In genomic region chr14:67547224-67547780, GRCh38 we compare ENCODE assay signal across 17 cellular contexts. TPM values are rescaled to one million over a fixed set of nuclear protein-coding genes. Genes with fewer than 3 reads are reported as not detected.
"Had no signal": no experiment of that assay in that cellular context is flagged by ENCODE, and none has a peak within 500 bp of the region (broad histone marks: within the 10 kb centered on the region; RNA-seq: fewer than 3 reads in every experiment).

No MANE protein-coding gene starts in this region.

- H3K4me1 ChIP-seq: heart right ventricle, pancreas, stomach, vagina had no signal

- H3K36me3 ChIP-seq: neural progenitor cell, pancreas, vagina had no signal

- H3K27ac Mint-ChIP-seq: activated CD4-positive, alpha-beta memory T cell treated with anti-CD3 and anti-CD28 coated beads for 36 hours; activated naive CD8-positive, alpha-beta T cell treated with anti-CD3 and anti-CD28 coated beads for 36 hours; mesothelial cell of epicardium; neural progenitor cell; T-helper 1 cell treated with Interleukin-12 subunit alpha and Interleukin-12 subunit beta and Interleukin-4 antibody, amounts not matched to agents 30 μg/mL and 1 μg/mL, for 36 hours had no signal

- H3K4me3 Mint-ChIP-seq: activated CD4-positive, alpha-beta memory T cell treated with anti-CD3 and anti-CD28 coated beads for 36 hours; activated naive CD8-positive, alpha-beta T cell treated with anti-CD3 and anti-CD28 coated beads for 36 hours; mesothelial cell of epicardium; neural progenitor cell; T-helper 1 cell treated with Interleukin-12 subunit alpha and Interleukin-12 subunit beta and Interleukin-4 antibody, amounts not matched to agents 30 μg/mL and 1 μg/mL, for 36 hours had no signal

- H3K9ac ChIP-seq: neural progenitor cell had no signal

- H3K27me3 ChIP-seq: neural progenitor cell, pancreas, stomach, thyroid gland, vagina had no signal

- H3K4me3 ChIP-seq: heart right ventricle, neural progenitor cell, pancreas, stomach, thyroid gland, vagina had no signal

- DNase-seq: activated CD4-positive, alpha-beta memory T cell treated with anti-CD3 and anti-CD28 coated beads for 36 hours; activated gamma-delta T cell; activated naive CD8-positive, alpha-beta T cell treated with anti-CD3 and anti-CD28 coated beads for 36 hours; activated T-cell treated with anti-CD3 and anti-CD28 coated beads, Interleukin-2, amount 50 U/mL, for 48 hours; anterior cingulate cortex; heart right ventricle; stimulated activated CD4-positive, alpha-beta T cell treated with anti-CD3 and anti-CD28 coated beads, Interleukin-15, amount 100 ng/mL, for 24 hours; stimulated activated CD4-positive, alpha-beta T cell treated with anti-CD3 and anti-CD28 coated beads, Interleukin-4, amount 100 ng/mL, for 24 hours; stomach; thyroid gland had no signal

- H3K27ac ChIP-seq: heart right ventricle, neural progenitor cell, pancreas, stomach, thyroid gland, vagina had no signal

- H3K4me1 Mint-ChIP-seq: activated naive CD8-positive, alpha-beta T cell treated with anti-CD3 and anti-CD28 coated beads for 36 hours; mesothelial cell of epicardium had no signal

- H3K9me3 ChIP-seq: pancreas, stomach, thyroid gland, vagina had no signal

- ATAC-seq: heart right ventricle, pancreas had no signal

RNA-seq across cellular contexts. Expression of gene PLEKHH1, which starts 14.2 kb away (rescaled TPM):
- total RNA-seq: myocyte had no signal

RNA-seq across cellular contexts. Expression of gene TMEM229B, which starts 58.8 kb away (rescaled TPM):
- total RNA-seq: endothelial cell of umbilical vein had no signal
